ENCODE assay signal across 8 cellular contexts in the genomic region with DNA sequence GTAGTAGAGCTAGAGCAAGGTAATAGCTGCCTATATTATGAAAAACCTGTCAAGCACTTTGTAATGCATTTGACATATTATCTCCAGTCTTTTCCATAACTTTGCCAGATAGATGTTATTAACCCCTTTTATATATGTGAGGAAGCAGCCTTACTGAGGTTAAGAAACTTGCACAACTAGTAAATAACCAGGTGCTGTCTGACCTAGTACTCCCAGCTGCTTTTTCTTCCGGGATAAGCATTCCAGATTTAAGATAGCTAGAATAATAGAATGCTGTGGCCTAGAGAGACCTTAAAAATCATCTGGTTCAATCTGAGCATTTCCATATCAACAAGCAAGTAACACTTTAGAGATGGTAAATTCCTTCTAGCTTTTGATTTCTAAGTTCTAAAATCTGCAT. TPM values are rescaled to one million over a fixed set of nuclear protein-coding genes. Genes with fewer than 3 reads are reported as not detected.
DNase-seq lines count a peak whose midpoint lies in the region; ATAC-seq and TF ChIP-seq lines count a peak whose summit lies in the region.

No MANE protein-coding gene starts in this region.

- TF ChIP-seq CTCF in brain (conservative IDR thresholded peaks at IDR 0.05) (no peak), mesothelial cell of epicardium (IDR thresholded peaks at IDR 0.05; ENCODE audit: unreplicated experiment) (no peak)

- H3K27me3 Mint-ChIP-seq in stimulated activated naive CD8-positive, alpha-beta T cell treated with anti-CD3 and anti-CD28 coated beads, Interleukin-15, Interleukin-2, amounts not matched to agents 100 ng/mL and 50 ng/mL, for 24 hours: no peaks in the 10 kb centered on the region
- H3K27me3 Mint-ChIP-seq in brain: peaks cover 12% of the 10 kb centered on the region
- H3K27me3 Mint-ChIP-seq in mesothelial cell of epicardium (ENCODE audit: low read depth): peaks cover 2% of the 10 kb centered on the region

- no peaks in the 10 kb centered on the region for H3K9me3 Mint-ChIP-seq in stimulated activated naive CD8-positive, alpha-beta T cell treated with anti-CD3 and anti-CD28 coated beads, Interleukin-15, Interleukin-2, amounts not matched to agents 100 ng/mL and 50 ng/mL, for 24 hours
- no peaks in the 10 kb centered on the region for H3K9me3 Mint-ChIP-seq in brain
- H3K9me3 Mint-ChIP-seq in mesothelial cell of epicardium: no peaks in the 10 kb centered on the region

- DNase-seq in stimulated activated naive CD8-positive, alpha-beta T cell treated with anti-CD3 and anti-CD28 coated beads, Interleukin-15, Interleukin-2, amounts not matched to agents 100 U/mL and 50 U/mL, for 24 hours: no peak
- no peak for DNase-seq in mesothelial cell of epicardium (ENCODE audit: low spot score in 2 of 2, unreplicated experiment in 2 of 2)
- DNase-seq in activated gamma-delta T cell treated with Interleukin-2 at 50 U/mL for 16 hours: no peak
- no peak for DNase-seq in SW 1271 (lab: John Stamatoyannopoulos, UW)
- DNase-seq in AML-193 (lab: John Stamatoyannopoulos, UW): no peak

- H3K27ac Mint-ChIP-seq in stimulated activated naive CD8-positive, alpha-beta T cell treated with anti-CD3 and anti-CD28 coated beads, Interleukin-15, Interleukin-2, amounts not matched to agents 100 ng/mL and 50 ng/mL, for 24 hours: no peak overlapping the region
- peak overlapping the region; percentile 31 to 100 (median 93) for H3K27ac Mint-ChIP-seq in brain
- H3K27ac Mint-ChIP-seq in mesothelial cell of epicardium: peak overlapping the region; percentile 89

- H3K4me1 Mint-ChIP-seq in stimulated activated naive CD8-positive, alpha-beta T cell treated with anti-CD3 and anti-CD28 coated beads, Interleukin-15, Interleukin-2, amounts not matched to agents 100 ng/mL and 50 ng/mL, for 24 hours (ENCODE audit: low read depth): peaks cover 65% of the 10 kb centered on the region
- peaks cover 66% of the 10 kb centered on the region for H3K4me1 Mint-ChIP-seq in brain
- peaks cover 26% of the 10 kb centered on the region for H3K4me1 Mint-ChIP-seq in mesothelial cell of epicardium

- no peak for ATAC-seq in stimulated activated naive CD8-positive, alpha-beta T cell treated with anti-CD3 and anti-CD28 coated beads, Interleukin-15, Interleukin-2, amounts not matched to agents 100 U/mL and 50 U/mL, for 24 hours
- ATAC-seq in activated CD4-positive, CD25-positive, alpha-beta regulatory T cell treated with anti-CD3 and anti-CD28 coated beads, Interleukin-2, amount 50 U/mL, for 24 hours: no peak

- peak overlapping the region; percentile 99 for H3K4me3 Mint-ChIP-seq in stimulated activated naive CD8-positive, alpha-beta T cell treated with anti-CD3 and anti-CD28 coated beads, Interleukin-15, Interleukin-2, amounts not matched to agents 100 ng/mL and 50 ng/mL, for 24 hours
- H3K4me3 Mint-ChIP-seq in brain (peak overlapping the region; percentile 96 to 100 (median 99)), mesothelial cell of epicardium (peak overlapping the region; percentile 94)

- peaks cover 7% of the 10 kb centered on the region for H3K36me3 Mint-ChIP-seq in stimulated activated naive CD8-positive, alpha-beta T cell treated with anti-CD3 and anti-CD28 coated beads, Interleukin-15, Interleukin-2, amounts not matched to agents 100 ng/mL and 50 ng/mL, for 24 hours (ENCODE audit: low read depth)
- H3K36me3 Mint-ChIP-seq in brain (peaks cover 20% of the 10 kb centered on the region), mesothelial cell of epicardium (peaks cover 3% of the 10 kb centered on the region)

RNA-seq across cellular contexts. Expression of gene SH3GLB1, which starts 1.6 kb away (rescaled TPM):
- polyA plus RNA-seq in brain (ENCODE audit: insufficient read depth, low read depth, low replicate concordance): 61.3 TPM
- 57.7 to 61.2 TPM (median 59.4 TPM) in 3 replicates for total RNA-seq in mesothelial cell of epicardium
